Comparison of ENCODE assay signal across 17 cellular contexts in genomic region chr14:27077181-27077738, GRCh38.
"Had no signal": no experiment of that assay in that cellular context is flagged by ENCODE, and none has a peak within 500 bp of the region (broad histone marks: within the 10 kb centered on the region; RNA-seq: fewer than 3 reads in every experiment).

No MANE protein-coding gene starts in this region.

- ATAC-seq: activated CD8-positive, alpha-beta memory T cell treated with anti-CD3 and anti-CD28 coated beads, Interleukin-2, amount 10 ng/mL, durations not matched to agents 7 days and 5 days; esophagus mucosa; gastroesophageal sphincter; heart left ventricle had no signal

- H3K4me1 ChIP-seq: gastroesophageal sphincter, heart left ventricle, left ventricle myocardium inferior, right atrium auricular region, transverse colon, vagina had no signal

- H3K36me3 ChIP-seq: cardiac muscle cell, gastroesophageal sphincter, heart left ventricle, left ventricle myocardium inferior, right atrium auricular region, transverse colon, vagina had no signal

- H3K27me3 ChIP-seq: cardiac muscle cell, gastroesophageal sphincter, heart left ventricle, right atrium auricular region, transverse colon, vagina had no signal

- H3K4me3 ChIP-seq: cardiac muscle cell, gastroesophageal sphincter, heart left ventricle, left ventricle myocardium inferior, right atrium auricular region, transverse colon, vagina had no signal

- H3K9me3 ChIP-seq: gastroesophageal sphincter, heart left ventricle, right atrium auricular region, transverse colon, vagina had no signal

- DNase-seq: activated B cell treated with CpG ODN at 0.5 μM for 24 hours; activated CD4-positive, alpha-beta memory T cell treated with anti-CD3 and anti-CD28 coated beads for 36 hours; activated CD4-positive, alpha-beta T cell treated with anti-CD3 and anti-CD28 coated beads for 4 hours; activated CD8-positive, alpha-beta memory T cell treated with anti-CD3 and anti-CD28 coated beads, Interleukin-2, amount 10 ng/mL, durations not matched to agents 7 days and 5 days; effector CD8-positive, alpha-beta T cell; heart left ventricle; kidney; left ventricle myocardium inferior; mammary epithelial cell; stimulated activated CD4-positive, alpha-beta T cell treated with anti-CD3 and anti-CD28 coated beads, Interleukin-2, amount 100 ng/mL, for 24 hours; stimulated activated naive CD4-positive, alpha-beta T cell treated with Interleukin-2 at 50 U/mL for 16 hours; transverse colon had no signal
